1 cellular context compared by ENCODE assay signal in the genomic region with DNA sequence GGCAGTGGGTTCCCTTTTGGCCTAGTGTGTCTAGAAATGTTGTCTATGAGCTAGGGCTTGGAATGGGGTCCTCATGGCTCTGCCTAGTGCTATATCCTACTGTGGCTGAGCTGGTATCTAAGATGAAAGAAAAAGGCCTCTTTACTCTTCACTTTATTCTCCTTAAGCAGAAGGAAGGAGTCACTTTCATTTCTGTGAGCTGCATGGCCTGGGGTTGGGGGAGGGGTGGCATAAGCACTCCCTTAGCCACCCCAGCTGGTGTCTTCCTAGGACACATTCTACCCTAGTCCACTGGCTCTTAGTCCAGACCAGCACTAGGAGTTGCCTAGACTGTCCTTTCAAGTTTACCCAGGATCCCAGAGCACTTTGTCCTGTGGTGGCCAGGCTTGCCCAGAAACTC.
TF ChIP-seq lines count a peak whose summit lies in the region.

No MANE protein-coding gene starts in this region.

TF ChIP-seq in H1, 55 proteins besides CTCF, POLR2A, EP300 and RAD21 (continued from another document):
- TF ChIP-seq BACH1 (IDR thresholded peaks at IDR 0.05; ENCODE audit: low read length) (no peak), CHD1 (IDR thresholded peaks at IDR 0.05; ENCODE audit: low read depth, low read length) (no peak), NANOG (IDR thresholded peaks at IDR 0.05; ENCODE audit: insufficient read depth, low read depth, low read length, poor library complexity, severe bottlenecking) (no peak), TAF1 (IDR thresholded peaks at IDR 0.05; ENCODE audit: low read depth, low read length) (no peak), TCF12 (IDR thresholded peaks at IDR 0.05; ENCODE audit: low read depth, low read length) (no peak), KDM4A (IDR thresholded peaks at IDR 0.05; ENCODE audit: low read depth, low read length, severe bottlenecking) (no peak), RBBP5 (IDR thresholded peaks at IDR 0.05; ENCODE audit: borderline replicate concordance, low read depth, low read length) (no peak), TBP (IDR thresholded peaks at IDR 0.05; ENCODE audit: low read depth, low read length) (no peak), MAFK (IDR thresholded peaks at IDR 0.05; ENCODE audit: low read depth, low read length) (no peak), HDAC2 (IDR thresholded peaks at IDR 0.05; ENCODE audit: borderline replicate concordance in 1 of 2, low read depth in 2 of 2, low read length in 2 of 2) (no peak), SRF (IDR thresholded peaks at IDR 0.05; ENCODE audit: low read depth, low read length) (no peak), CTBP2 (IDR thresholded peaks at IDR 0.05; ENCODE audit: borderline replicate concordance, insufficient read depth, insufficient read length, low read length) (no peak), HDAC6 (IDR thresholded peaks at IDR 0.05; ENCODE audit: low read depth, low read length) (no peak), SAP30 (IDR thresholded peaks at IDR 0.05; ENCODE audit: insufficient read depth, insufficient replicate concordance, low read length) (no peak)
- TF ChIP-seq, protein P1, sequence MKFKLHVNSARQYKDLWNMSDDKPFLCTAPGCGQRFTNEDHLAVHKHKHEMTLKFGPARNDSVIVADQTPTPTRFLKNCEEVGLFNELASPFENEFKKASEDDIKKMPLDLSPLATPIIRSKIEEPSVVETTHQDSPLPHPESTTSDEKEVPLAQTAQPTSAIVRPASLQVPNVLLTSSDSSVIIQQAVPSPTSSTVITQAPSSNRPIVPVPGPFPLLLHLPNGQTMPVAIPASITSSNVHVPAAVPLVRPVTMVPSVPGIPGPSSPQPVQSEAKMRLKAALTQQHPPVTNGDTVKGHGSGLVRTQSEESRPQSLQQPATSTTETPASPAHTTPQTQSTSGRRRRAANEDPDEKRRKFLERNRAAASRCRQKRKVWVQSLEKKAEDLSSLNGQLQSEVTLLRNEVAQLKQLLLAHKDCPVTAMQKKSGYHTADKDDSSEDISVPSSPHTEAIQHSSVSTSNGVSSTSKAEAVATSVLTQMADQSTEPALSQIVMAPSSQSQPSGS (IDR thresholded peaks at IDR 0.05; ENCODE audit: low read length), result no peak
